14 cellular contexts compared by ENCODE assay signal in genomic region chr11:125457814-125458343, GRCh38. TPM values are rescaled to one million over a fixed set of nuclear protein-coding genes. Genes with fewer than 3 reads are reported as not detected.
DNase-seq lines count a peak whose midpoint lies in the region; ATAC-seq and TF ChIP-seq lines count a peak whose summit lies in the region.
"Had no signal": no experiment of that assay in that cellular context is flagged by ENCODE, and none has a peak within 500 bp of the region (broad histone marks: within the 10 kb centered on the region; RNA-seq: fewer than 3 reads in every experiment).

No MANE protein-coding gene starts in this region.

- no peak overlapping the region for H3K4me3 ChIP-seq in aorta (ENCODE audit: low read length in 2 of 2)
- H3K4me3 ChIP-seq: prostate gland, suprapubic skin had no signal

- H3K4me1 ChIP-seq in aorta (ENCODE audit: control insufficient read depth in 1 of 2, insufficient read depth in 2 of 2, low read length in 2 of 2) = no peaks in the 10 kb centered on the region
- H3K4me1 ChIP-seq: prostate gland, suprapubic skin had no signal

- H3K36me3 ChIP-seq in aorta (ENCODE audit: control insufficient read depth in 1 of 2, insufficient read depth in 2 of 2, low read length in 1 of 2) = peaks cover 2 to 3% of the 10 kb centered on the region in 2 donors
- H3K36me3 ChIP-seq: prostate gland, suprapubic skin had no signal

- intact Hi-C loops in aorta (cut with DNase I) = loop anchor here in 1 of 2 donors (5.0 to 10.0 kb wide), 2 partner anchors 39 to 137 kb away; partner anchors contain the start of genes FEZ1 and STT3A

- no peaks in the 10 kb centered on the region for H3K36me3 Mint-ChIP-seq in nephron (ENCODE audit: low read depth)

- peak overlapping the region in 1 of 3 experiments; percentile 15 for H3K4me3 Mint-ChIP-seq in nephron

- H3K9me3 Mint-ChIP-seq in nephron = no peaks in the 10 kb centered on the region

- peaks cover 11% of the 10 kb centered on the region for H3K4me1 Mint-ChIP-seq in nephron

- TF ChIP-seq CTCF in nephron (IDR thresholded peaks at IDR 0.05; ENCODE audit: unreplicated experiment in 3 of 3) = no peak

- WGBS in aorta, 2 donors = 4 to 5% methylated on average over 12 of the region's 12 CpGs

- no peaks in the 10 kb centered on the region for H3K9me3 ChIP-seq in aorta (ENCODE audit: control insufficient read depth, low read length)
- H3K9me3 ChIP-seq: prostate gland, suprapubic skin had no signal

- H3K27me3 Mint-ChIP-seq in nephron (ENCODE audit: low read depth) = no peaks in the 10 kb centered on the region

- no peaks in the 10 kb centered on the region for H3K27me3 ChIP-seq in aorta (ENCODE audit: control insufficient read depth in 1 of 2, insufficient read depth in 2 of 2, low read length in 1 of 2)
- H3K27me3 ChIP-seq: suprapubic skin had no signal

- H3K27ac Mint-ChIP-seq in nephron = peak overlapping the region; percentile 46 to 82 (median 57)

- ATAC-seq in aorta (ENCODE audit: low FRiP score) (peak; percentile 86), GM21619 (IDR thresholded peaks at IDR 0.05; ENCODE audit: unreplicated experiment) (no peak)

- H3K27ac ChIP-seq in aorta (ENCODE audit: low read depth in 1 of 2, low read length in 2 of 2) = peak overlapping the region in 1 of 2 donors; percentile 75
- H3K27ac ChIP-seq: 22Rv1, KMS-11, prostate gland, suprapubic skin had no signal

- peak; percentile 19 for DNase-seq in NCI-H2227 (lab: John Stamatoyannopoulos, UW; ENCODE audit: unreplicated experiment)
- no peak for DNase-seq in NCI-H2227 treated with DMSO at 0.1 percent for 48 hours (lab: John Stamatoyannopoulos, UW)
- DNase-seq in foreskin melanocyte = peak; percentile 84
- DNase-seq in aorta = peak; percentile 89 to 90
- DNase-seq in germinal center (ENCODE audit: low spot score) = no peak
- DNase-seq in NCI-H1417 (lab: John Stamatoyannopoulos, UW) = no peak
- DNase-seq: activated CD4-positive, alpha-beta T cell treated with anti-CD3 and anti-CD28 coated beads, Interleukin-2, amount 50 U/mL, for 1 hour; effector memory CD4-positive, alpha-beta T cell had no signal

RNA-seq across cellular contexts. Expression of gene FEZ1, which starts 38.2 kb away (rescaled TPM):
- total RNA-seq in aorta = 10 to 100 TPM; 54.9 to 77.6 TPM
- 10 to 100 TPM; 87.5 to 99.2 TPM for polyA plus RNA-seq in aorta

Comparison
In these comparisons a context has a peak if more than half of its experiments do, and no peak if none do; other contexts are left out.
1. DNase-seq: peak in NCI-H2227 (single experiment), foreskin melanocyte (single experiment) and aorta (2 of 2); none in NCI-H2227 treated with DMSO at 0.1 percent for 48 hours (single experiment), germinal center (single experiment) and NCI-H1417 (0 of 3).